Comparison of ENCODE assay signal across 16 cellular contexts in the genomic region with DNA sequence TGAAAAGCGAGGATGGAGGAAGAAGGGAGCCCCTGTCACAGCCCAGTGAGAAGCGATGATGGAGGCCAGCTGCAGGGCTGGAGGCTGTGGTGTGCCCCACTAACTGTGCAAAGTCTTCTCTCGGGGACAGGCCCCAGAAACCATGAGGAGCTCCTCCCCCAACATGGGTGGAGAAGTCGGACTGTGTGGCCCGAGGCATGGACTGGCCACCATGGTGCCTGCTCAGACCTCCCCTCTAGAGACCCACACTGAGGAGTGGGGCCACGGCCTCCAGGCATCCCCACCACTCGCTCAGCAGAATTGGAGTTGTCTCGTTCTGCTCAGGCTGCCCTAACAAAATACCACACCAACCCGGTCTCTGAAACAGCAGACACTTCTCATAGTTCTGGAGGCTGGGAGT. TPM values are rescaled to one million over a fixed set of nuclear protein-coding genes. Genes with fewer than 3 reads are reported as not detected.
A peak's percentile ranks its signal among the peaks of the same experiment; 100 is the strongest.
DNase-seq lines count a peak whose midpoint lies in the region; ATAC-seq and TF ChIP-seq lines count a peak whose summit lies in the region.
"Had no signal": no experiment of that assay in that cellular context is flagged by ENCODE, and none has a peak within 500 bp of the region (broad histone marks: within the 10 kb centered on the region; RNA-seq: fewer than 3 reads in every experiment).

No MANE protein-coding gene starts in this region.

- H3K18ac ChIP-seq in IMR-90 (ENCODE audit: low read depth, low read length), result no peak overlapping the region

- peaks cover 5% of the 10 kb centered on the region for H3K9me3 ChIP-seq in IMR-90 (ENCODE audit: control insufficient read depth, insufficient read depth, low read length)

- no peak overlapping the region for H2BK15ac ChIP-seq in IMR-90 (ENCODE audit: low read depth, low read length)

- BruUV-seq in IMR-90 (replicated peaks; lab: Mats Ljungman, UMichigan), result no TSS peak

- dilution Hi-C loops in IMR-90 (cut with HindIII; ENCODE audit: low sequenced_read_pairs, unreplicated experiment), result no loop called here

- no peak overlapping the region for H3K4me2 ChIP-seq in IMR-90 (ENCODE audit: low read depth, low read length)

- H4K91ac ChIP-seq in IMR-90 (ENCODE audit: insufficient read depth, low read depth, low read length), result no peak overlapping the region

- no peak overlapping the region for H2AK5ac ChIP-seq in IMR-90 (ENCODE audit: low read depth, low read length)

- no peak overlapping the region for H3K27ac ChIP-seq in IMR-90 (ENCODE audit: insufficient read depth, low read length)
- H3K27ac ChIP-seq: 22Rv1 had no signal

- intact Hi-C loops in IMR-90 (cut with micrococcal nuclease), result no loop called here

- no peak overlapping the region for H3K27ac Mint-ChIP-seq in activated CD8-positive, alpha-beta memory T cell treated with anti-CD3 and anti-CD28 coated beads, Interleukin-2, amount 10 ng/mL, durations not matched to agents 7 days and 5 days
- no peak overlapping the region for H3K27ac Mint-ChIP-seq in stimulated activated effector memory CD8-positive, alpha-beta T cell treated with anti-CD3 and anti-CD28 coated beads, Interleukin-12 subunit alpha, Interleukin-12 subunit beta, amount 100 ng/mL, for 72 hours
- H3K27ac Mint-ChIP-seq: CD4-positive, CD25-positive, alpha-beta regulatory T cell; HFFc6 had no signal

- H3K27me3 Mint-ChIP-seq in activated CD8-positive, alpha-beta memory T cell treated with anti-CD3 and anti-CD28 coated beads, Interleukin-2, amount 10 ng/mL, durations not matched to agents 7 days and 5 days, result peaks cover 6% of the 10 kb centered on the region

- no peak for TF ChIP-seq RAD21 in IMR-90 (IDR thresholded peaks at IDR 0.05; ENCODE audit: low read length)

- CTCF ChIA-PET in activated CD8-positive, alpha-beta memory T cell treated with anti-CD3 and anti-CD28 coated beads, Interleukin-2, amount 10 ng/mL, durations not matched to agents 7 days and 5 days (lab: Charles Lee), result no interaction called here
- CTCF ChIA-PET in IMR-90 (lab: Yijun Ruan, JAX), result no interaction called here

- H3K23ac ChIP-seq in IMR-90 (ENCODE audit: low read depth, low read length), result no peak overlapping the region

- peaks cover 4% of the 10 kb centered on the region for H3K9me3 Mint-ChIP-seq in activated CD8-positive, alpha-beta memory T cell treated with anti-CD3 and anti-CD28 coated beads, Interleukin-2, amount 10 ng/mL, durations not matched to agents 7 days and 5 days (ENCODE audit: low read depth)
- H3K9me3 Mint-ChIP-seq in stimulated activated effector memory CD8-positive, alpha-beta T cell treated with anti-CD3 and anti-CD28 coated beads, Interleukin-12 subunit alpha, Interleukin-12 subunit beta, amount 100 ng/mL, for 72 hours, result peaks cover 4% of the 10 kb centered on the region

- no peak overlapping the region for H3K4me3 Mint-ChIP-seq in activated CD8-positive, alpha-beta memory T cell treated with anti-CD3 and anti-CD28 coated beads, Interleukin-2, amount 10 ng/mL, durations not matched to agents 7 days and 5 days
- no peak overlapping the region for H3K4me3 Mint-ChIP-seq in stimulated activated effector memory CD8-positive, alpha-beta T cell treated with anti-CD3 and anti-CD28 coated beads, Interleukin-12 subunit alpha, Interleukin-12 subunit beta, amount 100 ng/mL, for 72 hours
- H3K4me3 Mint-ChIP-seq: CD4-positive, CD25-positive, alpha-beta regulatory T cell; HFFc6 had no signal

- H3K27me3 ChIP-seq in IMR-90 (ENCODE audit: control insufficient read depth, insufficient read depth, low read length), result 0 out of 2 replicates have a peak, but pooled peaks cover 2% of the 10 kb centered on the region

- no peak for TF ChIP-seq CTCF in IMR-90 (conservative IDR thresholded peaks at IDR 0.05; ENCODE audit: low read depth, low read length)

- TF ChIP-seq POLR2A in IMR-90 (IDR thresholded peaks at IDR 0.05; ENCODE audit: low read depth, low read length), result no peak

- H3K4me3 ChIP-seq in IMR-90 (ENCODE audit: insufficient read depth, low read depth, low read length), result no peak overlapping the region

- H3K79me1 ChIP-seq in IMR-90 (ENCODE audit: low read depth in 1 of 2, low read length in 2 of 2), result no peaks in the 10 kb centered on the region

- H3K4ac ChIP-seq in IMR-90 (ENCODE audit: low read depth, low read length), result no peak overlapping the region

- no peak overlapping the region for H4K8ac ChIP-seq in IMR-90 (ENCODE audit: low read depth in 2 of 2, low read length in 2 of 2)

- H3K56ac ChIP-seq in IMR-90 (ENCODE audit: extremely low read depth, insufficient read depth, low read length), result no peak overlapping the region

- H2BK20ac ChIP-seq in IMR-90 (ENCODE audit: low read depth, low read length), result no peak overlapping the region

- WGBS in IMR-90 (ENCODE audit: extremely low coverage in 2 of 2, insufficient read length in 1 of 2), 2 experiments, result 64% methylated on average over 3 of the region's 9 CpGs; no CpG with 5 or more reads in 1 of the 2 experiments

- H3K4me1 Mint-ChIP-seq in activated CD8-positive, alpha-beta memory T cell treated with anti-CD3 and anti-CD28 coated beads, Interleukin-2, amount 10 ng/mL, durations not matched to agents 7 days and 5 days, result no peaks in the 10 kb centered on the region
- H3K4me1 Mint-ChIP-seq in stimulated activated effector memory CD8-positive, alpha-beta T cell treated with anti-CD3 and anti-CD28 coated beads, Interleukin-12 subunit alpha, Interleukin-12 subunit beta, amount 100 ng/mL, for 72 hours, result peaks cover 6% of the 10 kb centered on the region

- in situ Hi-C loops in IMR-90 (cut with MboI; ENCODE audit: low sequenced_read_pairs), result no loop called here

- no peak overlapping the region for H3K9ac ChIP-seq in IMR-90 (ENCODE audit: low read depth, low read length)

- H3K36me3 ChIP-seq in IMR-90 (ENCODE audit: control insufficient read depth, insufficient read depth, low read length), result no peaks in the 10 kb centered on the region

- ATAC-seq in activated CD8-positive, alpha-beta memory T cell treated with anti-CD3 and anti-CD28 coated beads, Interleukin-2, amount 10 ng/mL, durations not matched to agents 7 days and 5 days, result no peak
- no peak for ATAC-seq in IMR-90 (ENCODE audit: low read depth)
- ATAC-seq in stimulated activated effector memory CD8-positive, alpha-beta T cell treated with anti-CD3 and anti-CD28 coated beads, Interleukin-12 subunit alpha, Interleukin-12 subunit beta, amount 100 ng/mL, for 72 hours, result peak; percentile 34
- ATAC-seq in HG02840 (IDR thresholded peaks at IDR 0.05; ENCODE audit: low FRiP score, unreplicated experiment), result no peak
- ATAC-seq: HepG2 had no signal

- H3K14ac ChIP-seq in IMR-90 (replicated peaks; ENCODE audit: low read depth, low read length), result no peak overlapping the region

- no peak overlapping the region for H4K5ac ChIP-seq in IMR-90 (ENCODE audit: low read depth, low read length)

- no peaks in the 10 kb centered on the region for H4K20me1 ChIP-seq in IMR-90 (ENCODE audit: insufficient read depth, low read length)

- peak; percentile 35 for DNase-seq in activated CD8-positive, alpha-beta memory T cell treated with anti-CD3 and anti-CD28 coated beads, Interleukin-2, amount 50 U/mL, for 48 hours
- DNase-seq in activated CD8-positive, alpha-beta memory T cell treated with anti-CD3 and anti-CD28 coated beads, Interleukin-2, amount 10 ng/mL, durations not matched to agents 7 days and 5 days, result no peak
- DNase-seq in IMR-90 (no peak), mesenteric fat pad (ENCODE audit: low spot score) (peak; percentile 68), dermis blood vessel endothelial cell (no peak), GF-D8 (lab: John Stamatoyannopoulos, UW) (no peak)
- no peak for DNase-seq in stimulated activated effector memory CD8-positive, alpha-beta T cell treated with anti-CD3 and anti-CD28 coated beads, Interleukin-12 subunit alpha, Interleukin-12 subunit beta, amount 100 ng/mL, for 72 hours (ENCODE audit: low spot score in 2 of 2)
- DNase-seq: CD4-positive, CD25-positive, alpha-beta regulatory T cell; DMS53; HCEC 1CT; HFFc6 had no signal

- H2BK120ac ChIP-seq in IMR-90 (ENCODE audit: low read depth, low read length), result no peak overlapping the region

- H3K9me1 ChIP-seq in IMR-90 (ENCODE audit: insufficient read depth, low read length), result no peaks in the 10 kb centered on the region

- no peak overlapping the region for H2AFZ ChIP-seq in IMR-90 (replicated peaks; ENCODE audit: low read length, poor library complexity)

- no peaks in the 10 kb centered on the region for H3K4me1 ChIP-seq in IMR-90 (ENCODE audit: control insufficient read depth, insufficient read depth, low read length)

- H2AK9ac ChIP-seq in IMR-90 (replicated peaks; ENCODE audit: low read depth, low read length, poor library complexity), result peak overlapping the region; percentile 28

- no peak overlapping the region for H2BK5ac ChIP-seq in IMR-90 (ENCODE audit: low read depth, low read length, poor library complexity, severe bottlenecking)

- no peaks in the 10 kb centered on the region for H3K36me3 Mint-ChIP-seq in activated CD8-positive, alpha-beta memory T cell treated with anti-CD3 and anti-CD28 coated beads, Interleukin-2, amount 10 ng/mL, durations not matched to agents 7 days and 5 days
- H3K36me3 Mint-ChIP-seq in stimulated activated effector memory CD8-positive, alpha-beta T cell treated with anti-CD3 and anti-CD28 coated beads, Interleukin-12 subunit alpha, Interleukin-12 subunit beta, amount 100 ng/mL, for 72 hours, result no peaks in the 10 kb centered on the region
- H3K36me3 Mint-ChIP-seq: CD4-positive, CD25-positive, alpha-beta regulatory T cell had no signal

- POLR2A ChIA-PET in IMR-90 (lab: Charles Lee; ENCODE audit: unreplicated experiment), result no interaction called here

TF ChIP-seq in IMR-90, 13 proteins besides CTCF, POLR2A, EP300 and RAD21 (continues in another document):
- TF ChIP-seq CHD1 (IDR thresholded peaks at IDR 0.05; ENCODE audit: low read depth, low read length) (no peak), NFE2L2 (IDR thresholded peaks at IDR 0.05; ENCODE audit: low read depth, low read length) (no peak), FOS (IDR thresholded peaks at IDR 0.05; ENCODE audit: low read depth, low read length) (no peak), BHLHE40 (IDR thresholded peaks at IDR 0.05; ENCODE audit: low read depth, low read length) (no peak)

RNA-seq across cellular contexts. Expression of gene PDE6B, which starts 12.2 kb away (rescaled TPM):
- total RNA-seq in activated CD8-positive, alpha-beta memory T cell treated with anti-CD3 and anti-CD28 coated beads, Interleukin-2, amount 10 ng/mL, durations not matched to agents 7 days and 5 days, result 10 to 100 TPM; 10.0 to 14.6 TPM
- total RNA-seq in IMR-90 (2012; rRNA removed), result under 0.01 TPM in 1 of 2 replicates, not detected in the other
- polyA plus RNA-seq in IMR-90 (2012; rRNA removed), result not detected in 2 replicates
- 0.10 TPM in 1 of 2 replicates, not detected in the other for polyA plus RNA-seq in IMR-90 (2012; cell fraction: cytosol; rRNA removed)
- polyA plus RNA-seq in IMR-90 (2012; cell fraction: nucleus; rRNA removed; ENCODE audit: low replicate concordance), result 0.02 and 0.13 TPM in 2 replicates
- total RNA-seq in mesenteric fat pad, result 2.9 TPM
- total RNA-seq in dermis blood vessel endothelial cell, result 7.3 and 7.5 TPM in 2 replicates
- total RNA-seq: H4, HFFc6 had no signal

RNA-seq across cellular contexts. Expression of gene TMEM271, which starts 37.0 kb away (rescaled TPM):
- not detected for total RNA-seq in activated CD8-positive, alpha-beta memory T cell treated with anti-CD3 and anti-CD28 coated beads, Interleukin-2, amount 10 ng/mL, durations not matched to agents 7 days and 5 days
- total RNA-seq in IMR-90 (2012; rRNA removed) (not detected in 2 replicates), mesenteric fat pad (not detected), dermis blood vessel endothelial cell (not detected in 2 replicates)
- not detected in 2 replicates for polyA plus RNA-seq in IMR-90 (2012; rRNA removed)
- polyA plus RNA-seq in IMR-90 (2012; cell fraction: cytosol; rRNA removed), result not detected in 2 replicates
- polyA plus RNA-seq in IMR-90 (2012; cell fraction: nucleus; rRNA removed; ENCODE audit: low replicate concordance), result not detected in 2 replicates
- total RNA-seq: CD4-positive, CD25-positive, alpha-beta regulatory T cell; HepG2; HFFc6 had no signal
- polyA plus RNA-seq: BJ; CD4-positive, CD25-positive, alpha-beta regulatory T cell; HepG2 had no signal

Comparison
In these comparisons a context has a peak if more than half of its experiments do, and no peak if none do; other contexts are left out.
1. DNase-seq: peak in activated CD8-positive, alpha-beta memory T cell treated with anti-CD3 and anti-CD28 coated beads, Interleukin-2, amount 50 U/mL, for 48 hours (single experiment) and mesenteric fat pad (single experiment); none in activated CD8-positive, alpha-beta memory T cell treated with anti-CD3 and anti-CD28 coated beads, Interleukin-2, amount 10 ng/mL, durations not matched to agents 7 days and 5 days (single experiment), IMR-90 (single experiment), stimulated activated effector memory CD8-positive, alpha-beta T cell treated with anti-CD3 and anti-CD28 coated beads, Interleukin-12 subunit alpha, Interleukin-12 subunit beta, amount 100 ng/mL, for 72 hours (0 of 2), dermis blood vessel endothelial cell (single experiment) and GF-D8 (single experiment).